In the genomic region with DNA sequence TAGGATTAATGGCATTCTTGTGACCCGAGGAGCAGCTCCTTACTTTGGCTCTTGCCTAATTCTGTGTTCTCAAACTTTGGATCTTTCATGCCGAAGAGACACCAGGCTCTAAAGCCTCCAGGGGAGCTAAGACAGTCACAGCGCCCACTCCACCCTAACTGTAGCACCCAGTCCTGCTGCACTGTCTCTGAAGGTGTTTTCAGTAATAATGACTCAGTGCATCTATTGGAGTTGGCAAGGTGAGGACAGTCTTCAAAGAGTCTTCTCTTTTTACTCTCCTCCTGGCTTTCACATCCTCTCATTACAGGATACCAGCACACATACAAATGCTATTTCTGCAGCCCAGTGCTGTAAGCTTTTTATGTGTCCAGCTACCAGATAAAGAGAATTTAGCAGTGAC, we compare ENCODE assay signal across 20 cellular contexts.
DNase-seq lines count a peak whose midpoint lies in the region; ATAC-seq, FAIRE-seq and TF ChIP-seq lines count a peak whose summit lies in the region.
"Had no signal": no experiment of that assay in that cellular context is flagged by ENCODE, and none has a peak within 500 bp of the region (broad histone marks: within the 10 kb centered on the region; RNA-seq: fewer than 3 reads in every experiment).

No MANE protein-coding gene starts in this region.

- no TSS peak for BruUV-seq in GM12878 (replicated peaks; lab: Mats Ljungman, UMichigan)

- H3K36me3 ChIP-seq in GM12878 (ENCODE audit: control insufficient read depth in 2 of 2, insufficient read depth in 2 of 2, low read length in 1 of 2) (peaks cover 0 to 14% of the 10 kb centered on the region in 2 experiments; a peak in 2 of 4 replicates), ascending aorta (no peaks in the 10 kb centered on the region)
- H3K36me3 ChIP-seq: BE2C, MG63 had no signal

- H3K27ac ChIP-seq in GM12878 (ENCODE audit: control insufficient read depth, insufficient read depth) (no peak overlapping the region), ascending aorta (no peak overlapping the region)
- H3K27ac ChIP-seq: RWPE1 had no signal

- SMC1A ChIA-PET in GM12878 (lab: Charles Lee; ENCODE audit: uncharacterized antibody, unreplicated experiment): interaction anchor here (1.0 to 5.0 kb wide), 5 partner anchors 12 to 68 kb away, joined by 3 to 21 read pairs (median 5); no protein-coding TSS in a partner anchor

- no peak overlapping the region for H3K4me2 ChIP-seq in GM12878 (ENCODE audit: control insufficient read depth, insufficient read depth)

- DNase-seq in GM12878 (ENCODE audit: low read depth, low spot score): no peak
- peak; percentile 45 for DNase-seq in superior temporal gyrus (ENCODE audit: extremely low spot score)
- no peak for DNase-seq in ascending aorta (ENCODE audit: low spot score in 2 of 2)
- DNase-seq: BE2C; Calu3; CD4-positive, alpha-beta memory T cell; DMS53; Karpas-422; MG63; NCI-H1092; NCI-H146; NCI-H2081; NCI-H510A; NCI-H774; PC-3 had no signal

- WGBS in GM12878 (ENCODE audit: insufficient coverage, insufficient replicate concordance, low lambda C conversion rate, missing lambda C conversion rate): 98% methylated on average over 3 of the region's 3 CpGs

- H4K20me1 ChIP-seq in GM12878 (ENCODE audit: control insufficient read depth, insufficient read depth): no peaks in the 10 kb centered on the region

- TF ChIP-seq CTCF in GM12878 (IDR thresholded peaks at IDR 0.05 in 2 of 3, conservative IDR thresholded peaks at IDR 0.05 in 1 of 3; ENCODE audit: control insufficient read depth in 2 of 3, extremely low read depth in 1 of 3, insufficient read depth in 1 of 3, low read depth in 3 of 3, low read length in 3 of 3) (no peak), nephron (IDR thresholded peaks at IDR 0.05; ENCODE audit: unreplicated experiment in 3 of 3) (no peak), ascending aorta (IDR thresholded peaks at IDR 0.05) (no peak)

- H3K36me3 Mint-ChIP-seq in nephron (ENCODE audit: low read depth): no peaks in the 10 kb centered on the region

- CTCF ChIA-PET in GM12878 (lab: Yijun Ruan, JAX): interaction anchor here (0.8 to 3.8 kb wide), 7 partner anchors 12 to 83 kb away, joined by 3 to 17 read pairs (median 4); a partner anchor contains a TSS

- no peaks in the 10 kb centered on the region for H3K27me3 Mint-ChIP-seq in nephron (ENCODE audit: low read depth)

- TF ChIP-seq EP300 in GM12878 (IDR thresholded peaks at IDR 0.05; ENCODE audit: borderline replicate concordance in 1 of 2, control insufficient read depth in 1 of 2, low read depth in 2 of 2, low read length in 2 of 2): no peak

- H3K9me3 ChIP-seq in GM12878 (replicated peaks; ENCODE audit: control insufficient read depth, insufficient read depth, low read length): no peaks in the 10 kb centered on the region
- H3K9me3 ChIP-seq in ascending aorta: no peaks in the 10 kb centered on the region
- H3K9me3 ChIP-seq: BE2C, MG63 had no signal

- peak; percentile 39 for ATAC-seq in GM18868 (IDR thresholded peaks at IDR 0.05; ENCODE audit: unreplicated experiment)
- peak; percentile 20; the same call in 2 of the 3 replicates for ATAC-seq in GM12878
- no peak for ATAC-seq in HG03095 (IDR thresholded peaks at IDR 0.05; ENCODE audit: unreplicated experiment)
- no peak for ATAC-seq in GM19467 (IDR thresholded peaks at IDR 0.05; ENCODE audit: unreplicated experiment)
- ATAC-seq: PC-3 had no signal

- H3K27ac Mint-ChIP-seq in nephron: peak overlapping the region in 2 of 3 experiments; percentile 12 to 37

- no peak for TF ChIP-seq RAD21 in GM12878 (IDR thresholded peaks at IDR 0.05; ENCODE audit: insufficient read depth, low read depth, low read length)

- POLR2A ChIA-PET in GM12878 (lab: Charles Lee): interaction anchor here (1.4 kb wide), 1 partner anchor 10 kb away, joined by 3 read pairs; no protein-coding TSS in a partner anchor

- in situ Hi-C loops in GM12878 (cut with MboI): no loop called here

- no peak overlapping the region for H3K9ac ChIP-seq in GM12878 (ENCODE audit: control insufficient read depth, insufficient read depth, low read length)

- RAD21 ChIA-PET in GM12878 (lab: Charles Lee; ENCODE audit: unreplicated experiment): no interaction called here

- no peak overlapping the region for H3K4me3 Mint-ChIP-seq in nephron
- H3K4me3 Mint-ChIP-seq: CD4-positive, alpha-beta memory T cell had no signal

- H3K79me2 ChIP-seq in GM12878 (ENCODE audit: control insufficient read depth, insufficient read depth, low read length): peaks cover under 1% of the 10 kb centered on the region

- TF ChIP-seq POLR2A in GM12878 (IDR thresholded peaks at IDR 0.05; ENCODE audit: low read depth, low read length): no peak

- peaks cover 68% of the 10 kb centered on the region for H3K4me1 Mint-ChIP-seq in nephron

- intact Hi-C loops in GM12878 (cut with micrococcal nuclease; ENCODE audit: unreplicated experiment) (no loop called here), ascending aorta (cut with DNase I) (no loop called here)

- H3K27me3 ChIP-seq in GM12878 (replicated peaks in 1 of 2; ENCODE audit: control insufficient read depth in 2 of 2, insufficient read depth in 2 of 2, low read length in 1 of 2) (no peaks in the 10 kb centered on the region), ascending aorta (no peaks in the 10 kb centered on the region)
- H3K27me3 ChIP-seq: BE2C, MG63 had no signal

- H3K9me3 Mint-ChIP-seq in nephron: no peaks in the 10 kb centered on the region
- H3K9me3 Mint-ChIP-seq: CD4-positive, alpha-beta memory T cell had no signal

- no peak for FAIRE-seq in GM12878 (lab: Jason Lieb, UNC)

- H3K4me3 ChIP-seq in GM12878 (no peak overlapping the region), ascending aorta (no peak overlapping the region)
- H3K4me3 ChIP-seq: MG63 had no signal

- peaks cover 21% of the 10 kb centered on the region for H3K4me1 ChIP-seq in GM12878 (ENCODE audit: control insufficient read depth, insufficient read depth, low read length)
- H3K4me1 ChIP-seq in ascending aorta: peaks cover 5 to 61% of the 10 kb centered on the region in 2 donors

- no peak overlapping the region for H2AFZ ChIP-seq in GM12878 (ENCODE audit: control insufficient read depth, low read depth, low read length)

TF ChIP-seq in GM12878, 131 proteins besides CTCF, POLR2A, EP300 and RAD21:
- TF ChIP-seq, protein P1, sequence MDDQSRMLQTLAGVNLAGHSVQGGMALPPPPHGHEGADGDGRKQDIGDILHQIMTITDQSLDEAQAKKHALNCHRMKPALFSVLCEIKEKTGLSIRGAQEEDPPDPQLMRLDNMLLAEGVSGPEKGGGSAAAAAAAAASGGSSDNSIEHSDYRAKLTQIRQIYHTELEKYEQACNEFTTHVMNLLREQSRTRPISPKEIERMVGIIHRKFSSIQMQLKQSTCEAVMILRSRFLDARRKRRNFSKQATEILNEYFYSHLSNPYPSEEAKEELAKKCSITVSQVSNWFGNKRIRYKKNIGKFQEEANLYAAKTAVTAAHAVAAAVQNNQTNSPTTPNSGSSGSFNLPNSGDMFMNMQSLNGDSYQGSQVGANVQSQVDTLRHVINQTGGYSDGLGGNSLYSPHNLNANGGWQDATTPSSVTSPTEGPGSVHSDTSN (IDR thresholded peaks at IDR 0.05; ENCODE audit: insufficient replicate concordance, low read depth, low read length): no peak
- TF ChIP-seq STAT1 (conservative IDR thresholded peaks at IDR 0.05): no peak
- TF ChIP-seq SREBF2 (IDR thresholded peaks at IDR 0.05; ENCODE audit: low read length): no peak
- no peak for TF ChIP-seq SMAD5 (IDR thresholded peaks at IDR 0.05; ENCODE audit: low read depth)
- no peak for TF ChIP-seq CHD4 (IDR thresholded peaks at IDR 0.05)
- no peak for TF ChIP-seq JUNB (IDR thresholded peaks at IDR 0.05)
- TF ChIP-seq, protein P2, sequence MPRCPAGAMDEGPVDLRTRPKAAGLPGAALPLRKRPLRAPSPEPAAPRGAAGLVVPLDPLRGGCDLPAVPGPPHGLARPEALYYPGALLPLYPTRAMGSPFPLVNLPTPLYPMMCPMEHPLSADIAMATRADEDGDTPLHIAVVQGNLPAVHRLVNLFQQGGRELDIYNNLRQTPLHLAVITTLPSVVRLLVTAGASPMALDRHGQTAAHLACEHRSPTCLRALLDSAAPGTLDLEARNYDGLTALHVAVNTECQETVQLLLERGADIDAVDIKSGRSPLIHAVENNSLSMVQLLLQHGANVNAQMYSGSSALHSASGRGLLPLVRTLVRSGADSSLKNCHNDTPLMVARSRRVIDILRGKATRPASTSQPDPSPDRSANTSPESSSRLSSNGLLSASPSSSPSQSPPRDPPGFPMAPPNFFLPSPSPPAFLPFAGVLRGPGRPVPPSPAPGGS (IDR thresholded peaks at IDR 0.05; ENCODE audit: borderline replicate concordance, insufficient read depth, low read depth, low read length, poor library complexity, severe bottlenecking): no peak
- TF ChIP-seq CBX5 (IDR thresholded peaks at IDR 0.05; ENCODE audit: low read depth): no peak
- no peak for TF ChIP-seq NFXL1 (IDR thresholded peaks at IDR 0.05; ENCODE audit: borderline replicate concordance)
- TF ChIP-seq, protein P3, sequence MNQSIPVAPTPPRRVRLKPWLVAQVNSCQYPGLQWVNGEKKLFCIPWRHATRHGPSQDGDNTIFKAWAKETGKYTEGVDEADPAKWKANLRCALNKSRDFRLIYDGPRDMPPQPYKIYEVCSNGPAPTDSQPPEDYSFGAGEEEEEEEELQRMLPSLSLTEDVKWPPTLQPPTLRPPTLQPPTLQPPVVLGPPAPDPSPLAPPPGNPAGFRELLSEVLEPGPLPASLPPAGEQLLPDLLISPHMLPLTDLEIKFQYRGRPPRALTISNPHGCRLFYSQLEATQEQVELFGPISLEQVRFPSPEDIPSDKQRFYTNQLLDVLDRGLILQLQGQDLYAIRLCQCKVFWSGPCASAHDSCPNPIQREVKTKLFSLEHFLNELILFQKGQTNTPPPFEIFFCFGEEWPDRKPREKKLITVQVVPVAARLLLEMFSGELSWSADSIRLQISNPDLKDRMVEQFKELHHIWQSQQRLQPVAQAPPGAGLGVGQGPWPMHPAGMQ (IDR thresholded peaks at IDR 0.05; ENCODE audit: borderline replicate concordance): no peak

Comparison
In these comparisons a context has a peak if more than half of its experiments do, and no peak if none do; other contexts are left out.
1. ATAC-seq: peak in GM18868 (single experiment) and GM12878 (single experiment); none in HG03095 (single experiment) and GM19467 (single experiment).